19 cellular contexts compared by ENCODE assay signal in genomic region chr5:147539053-147539452, GRCh38. TPM values are rescaled to one million over a fixed set of nuclear protein-coding genes. Genes with fewer than 3 reads are reported as not detected.
DNase-seq lines count a peak whose midpoint lies in the region; ATAC-seq, FAIRE-seq and TF ChIP-seq lines count a peak whose summit lies in the region.
"Had no signal": no experiment of that assay in that cellular context is flagged by ENCODE, and none has a peak within 500 bp of the region (broad histone marks: within the 10 kb centered on the region; RNA-seq: fewer than 3 reads in every experiment).

No MANE protein-coding gene starts in this region.

- DNase-seq in ELR (ENCODE audit: low read depth), result peak; percentile 54
- DNase-seq in RPMI7951 (ENCODE audit: low read depth), result peak; percentile 79
- peak; percentile 53 for DNase-seq in endothelial cell of umbilical vein (ENCODE audit: low read depth, low spot score)
- DNase-seq in myocyte (ENCODE audit: low read depth), result peak; percentile 59
- DNase-seq in NCI-H1092 (lab: John Stamatoyannopoulos, UW), result no peak
- DNase-seq in GDM1 (lab: John Stamatoyannopoulos, UW), result no peak
- no peak for DNase-seq in mesendoderm
- DNase-seq: activated CD4-positive, CD25-positive, alpha-beta regulatory T cell; brain microvascular endothelial cell; DND-41; glutamatergic neuron; islet precursor cell; NCI-H146; OCI-M1; posterior cingulate gyrus; uterus had no signal

- H2BK120ac ChIP-seq in mesendoderm (ENCODE audit: low read depth, low read length), result no peak overlapping the region

- dilution Hi-C loops in endothelial cell of umbilical vein (cut with MboI; ENCODE audit: extremely low pct_ligation_motif_present, low sequenced_read_pairs), result no loop called here

- no peak overlapping the region for H3K4ac ChIP-seq in mesendoderm (ENCODE audit: low read depth, low read length)

- H3K27ac ChIP-seq in endothelial cell of umbilical vein (ENCODE audit: insufficient read depth, low read depth, low read length) (no peak overlapping the region), mesendoderm (ENCODE audit: low read depth, low read length) (no peak overlapping the region)
- H3K27ac ChIP-seq: brain microvascular endothelial cell, KMS-11, uterus had no signal

- POLR2A ChIA-PET in endothelial cell of umbilical vein (lab: Charles Lee), result no interaction called here

- H3K9ac ChIP-seq in endothelial cell of umbilical vein (replicated peaks; ENCODE audit: extremely low read depth, insufficient read depth, low read length), result no peak overlapping the region
- H3K9ac ChIP-seq in mesendoderm (ENCODE audit: low read length), result no peak overlapping the region
- H3K9ac ChIP-seq: KMS-11 had no signal

- H3K36me3 ChIP-seq in endothelial cell of umbilical vein (ENCODE audit: control insufficient read depth in 2 of 2, extremely low read depth in 1 of 2, insufficient read depth in 2 of 2, low read length in 2 of 2) (no peaks in the 10 kb centered on the region), mesendoderm (ENCODE audit: control insufficient read depth, insufficient read depth, low read length) (no peaks in the 10 kb centered on the region)
- H3K36me3 ChIP-seq: brain microvascular endothelial cell, uterus had no signal

- H3K79me1 ChIP-seq in mesendoderm (ENCODE audit: low read length), result no peaks in the 10 kb centered on the region

- H3K27me3 ChIP-seq in endothelial cell of umbilical vein (ENCODE audit: control insufficient read depth in 2 of 2, insufficient read depth in 2 of 2, low read length in 2 of 2) (no peaks in the 10 kb centered on the region), mesendoderm (ENCODE audit: insufficient read depth, low read length, poor library complexity) (no peaks in the 10 kb centered on the region)
- H3K27me3 ChIP-seq: brain microvascular endothelial cell, uterus had no signal

- H3K18ac ChIP-seq in mesendoderm (ENCODE audit: low read length), result no peak overlapping the region

- H4K8ac ChIP-seq in mesendoderm (ENCODE audit: low read depth, low read length), result no peak overlapping the region

- no peaks in the 10 kb centered on the region for H3K9me3 ChIP-seq in endothelial cell of umbilical vein (replicated peaks; ENCODE audit: control insufficient read depth, insufficient read depth, low read length)
- H3K9me3 ChIP-seq: uterus had no signal

- TF ChIP-seq CTCF in endothelial cell of umbilical vein (IDR thresholded peaks at IDR 0.05; ENCODE audit: extremely low read depth in 1 of 2, insufficient read depth in 1 of 2, low read depth in 1 of 2, low read length in 2 of 2), result no peak

- H3K4me1 ChIP-seq in endothelial cell of umbilical vein (ENCODE audit: control insufficient read depth, extremely low read depth, insufficient read depth, low read length), result peaks cover 33% of the 10 kb centered on the region
- no peaks in the 10 kb centered on the region for H3K4me1 ChIP-seq in mesendoderm (ENCODE audit: control insufficient read depth, low read depth, low read length)

- H3K4me2 ChIP-seq in endothelial cell of umbilical vein (ENCODE audit: insufficient read depth, low read length) (no peak overlapping the region), mesendoderm (ENCODE audit: low read length) (no peak overlapping the region)
- H3K4me2 ChIP-seq: KMS-11 had no signal

- H3K56ac ChIP-seq in mesendoderm (ENCODE audit: low read length), result no peak overlapping the region

- ATAC-seq in HG03108 (IDR thresholded peaks at IDR 0.05; ENCODE audit: unreplicated experiment), result no peak
- ATAC-seq: GM12878 had no signal

- no CpG with 5 or more reads among the region's 1 CpG for WGBS in mesendoderm (ENCODE audit: extremely low coverage, insufficient coverage, low lambda C conversion rate)

- H3K9me1 ChIP-seq in endothelial cell of umbilical vein (replicated peaks; ENCODE audit: control insufficient read depth, extremely low read depth, insufficient read depth, low read length), result no peaks in the 10 kb centered on the region

- no peak overlapping the region for H3K4me3 ChIP-seq in endothelial cell of umbilical vein (replicated peaks in 1 of 3; ENCODE audit: insufficient read depth in 1 of 3, low read depth in 1 of 3, low read length in 3 of 3)
- H3K4me3 ChIP-seq in mesendoderm (ENCODE audit: low read length), result no peak overlapping the region
- H3K4me3 ChIP-seq: GM12878, uterus had no signal

- no peak overlapping the region for H4K5ac ChIP-seq in mesendoderm (ENCODE audit: low read length)

- intact Hi-C loops in endothelial cell of umbilical vein (cut with micrococcal nuclease), result loop anchor here (2.0 kb wide), 1 partner anchor 16 kb away; no protein-coding TSS in a partner anchor

- no peaks in the 10 kb centered on the region for H4K20me1 ChIP-seq in endothelial cell of umbilical vein (replicated peaks; ENCODE audit: control insufficient read depth, extremely low read depth, insufficient read depth, low read length)

- CTCF ChIA-PET in endothelial cell of umbilical vein (lab: Charles Lee), result interaction anchor here (0.8 to 2.9 kb wide), 13 partner anchors 9 to 85 kb away, joined by 3 to 10 read pairs (median 3); partner anchors contain the start of gene DPYSL3

- FAIRE-seq in endothelial cell of umbilical vein (lab: Jason Lieb, UNC), result peak; percentile 42
- FAIRE-seq: GM12878 had no signal

- BruUV-seq in endothelial cell of umbilical vein (replicated peaks; lab: Mats Ljungman, UMichigan), result no TSS peak

- H2BK5ac ChIP-seq in mesendoderm (ENCODE audit: low read length), result no peak overlapping the region

- peak overlapping the region; percentile 15 for H2AFZ ChIP-seq in endothelial cell of umbilical vein (ENCODE audit: low read depth, low read length)

- no peak overlapping the region for H2AK5ac ChIP-seq in mesendoderm (ENCODE audit: low read length)

- TF ChIP-seq POLR2A in endothelial cell of umbilical vein (IDR thresholded peaks at IDR 0.05; ENCODE audit: low read depth, low read length), result no peak

- H2BK15ac ChIP-seq in mesendoderm (replicated peaks; ENCODE audit: low read depth), result no peak overlapping the region

- H3K23ac ChIP-seq in mesendoderm (ENCODE audit: low read length), result no peak overlapping the region

- H3K79me2 ChIP-seq in endothelial cell of umbilical vein (ENCODE audit: control insufficient read depth, insufficient read depth, low read length) (no peaks in the 10 kb centered on the region), mesendoderm (ENCODE audit: control insufficient read depth, insufficient read depth, low read length) (no peaks in the 10 kb centered on the region)

TF ChIP-seq in endothelial cell of umbilical vein, 7 proteins besides CTCF, POLR2A, EP300 and RAD21:
- TF ChIP-seq FOS (IDR thresholded peaks at IDR 0.05; ENCODE audit: borderline replicate concordance, insufficient read depth, low read length) (peak; percentile 81), JUN (IDR thresholded peaks at IDR 0.05; ENCODE audit: borderline replicate concordance, insufficient read depth, insufficient read length, low read depth) (peak; percentile 63), EZH2 (IDR thresholded peaks at IDR 0.05; ENCODE audit: borderline replicate concordance, low read depth, low read length, severe bottlenecking) (no peak)
- TF ChIP-seq, protein P1, sequence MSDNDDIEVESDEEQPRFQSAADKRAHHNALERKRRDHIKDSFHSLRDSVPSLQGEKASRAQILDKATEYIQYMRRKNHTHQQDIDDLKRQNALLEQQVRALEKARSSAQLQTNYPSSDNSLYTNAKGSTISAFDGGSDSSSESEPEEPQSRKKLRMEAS (IDR thresholded peaks at IDR 0.05; ENCODE audit: insufficient read depth, insufficient read length), result no peak

RNA-seq across cellular contexts. Expression of gene DPYSL3, which starts 29.2 kb away (rescaled TPM):
- 191 and 198 TPM in 2 replicates for total RNA-seq in RPMI7951 (2014; rRNA removed; shearing (Covaris generic))
- total RNA-seq in endothelial cell of umbilical vein (142 and 146 TPM in 2 replicates), myocyte (16.4 and 21.0 TPM in 2 replicates)
- polyA plus RNA-seq in endothelial cell of umbilical vein, result 80.3 and 81.6 TPM in 2 replicates
- polyA plus RNA-seq in endothelial cell of umbilical vein (2011; cell fraction: cytosol; rRNA removed), result 88.1 and 93.4 TPM in 2 replicates
- 165 and 213 TPM in 2 replicates for polyA plus RNA-seq in endothelial cell of umbilical vein (2011; cell fraction: nucleus; rRNA removed)
- 70.9 and 78.2 TPM in 2 replicates for polyA plus RNA-seq in endothelial cell of umbilical vein (2012)
- 154 and 180 TPM in 2 replicates for polyA minus RNA-seq in endothelial cell of umbilical vein
- polyA minus RNA-seq in endothelial cell of umbilical vein (2011; cell fraction: cytosol; rRNA and poly(A)+ RNA removed), result not detected
- polyA minus RNA-seq in endothelial cell of umbilical vein (2011; cell fraction: nucleus; rRNA and poly(A)+ RNA removed), result 111 and 158 TPM in 2 replicates
- polyA plus RNA-seq in myocyte (2012), result 48.8 TPM
- 55.9 TPM for polyA plus RNA-seq in mesendoderm (2013, experiment 1 of 2)
- polyA plus RNA-seq in mesendoderm (2013, experiment 2 of 2), result 57.0 TPM

Comparison
In these comparisons a context has a peak if more than half of its experiments do, and no peak if none do; other contexts are left out.
1. DNase-seq: peak in ELR (single experiment), RPMI7951 (single experiment), endothelial cell of umbilical vein (single experiment) and myocyte (single experiment); none in NCI-H1092 (single experiment), GDM1 (single experiment) and mesendoderm (single experiment).